In genomic region chr13:36848228-36848982, GRCh38 we compare ENCODE assay signal across 8 cellular contexts. TPM values are rescaled to one million over a fixed set of nuclear protein-coding genes. Genes with fewer than 3 reads are reported as not detected.
DNase-seq lines count a peak whose midpoint lies in the region; ATAC-seq and TF ChIP-seq lines count a peak whose summit lies in the region.

No MANE protein-coding gene starts in this region.

- no peaks in the 10 kb centered on the region for H3K9me3 Mint-ChIP-seq in activated naive CD8-positive, alpha-beta T cell treated with anti-CD3 and anti-CD28 coated beads, Interleukin-2, amount 50 U/mL, for 24 hours
- no peaks in the 10 kb centered on the region for H3K9me3 Mint-ChIP-seq in osteocyte (ENCODE audit: unreplicated experiment)

- H3K36me3 Mint-ChIP-seq in activated naive CD8-positive, alpha-beta T cell treated with anti-CD3 and anti-CD28 coated beads, Interleukin-2, amount 50 U/mL, for 24 hours (ENCODE audit: low read depth): no peaks in the 10 kb centered on the region
- H3K36me3 Mint-ChIP-seq in osteocyte (ENCODE audit: unreplicated experiment): peaks cover 2% of the 10 kb centered on the region

- ATAC-seq in HG03354 (IDR thresholded peaks at IDR 0.05; ENCODE audit: poor library complexity, severe bottlenecking, unreplicated experiment) (peak; percentile 60), GM19324 (IDR thresholded peaks at IDR 0.05; ENCODE audit: low FRiP score, unreplicated experiment) (no peak)
- peak; percentile 61 for ATAC-seq in activated naive CD8-positive, alpha-beta T cell treated with anti-CD3 and anti-CD28 coated beads, Interleukin-2, amount 50 U/mL, for 24 hours

- H3K4me3 Mint-ChIP-seq in activated naive CD8-positive, alpha-beta T cell treated with anti-CD3 and anti-CD28 coated beads, Interleukin-2, amount 50 U/mL, for 24 hours: no peak overlapping the region
- H3K4me3 Mint-ChIP-seq in osteocyte (ENCODE audit: unreplicated experiment): no peak overlapping the region

- H3K27me3 Mint-ChIP-seq in activated naive CD8-positive, alpha-beta T cell treated with anti-CD3 and anti-CD28 coated beads, Interleukin-2, amount 50 U/mL, for 24 hours: peaks cover 7% of the 10 kb centered on the region
- no peaks in the 10 kb centered on the region for H3K27me3 Mint-ChIP-seq in osteocyte (ENCODE audit: unreplicated experiment)

- H3K4me1 Mint-ChIP-seq in activated naive CD8-positive, alpha-beta T cell treated with anti-CD3 and anti-CD28 coated beads, Interleukin-2, amount 50 U/mL, for 24 hours: no peaks in the 10 kb centered on the region
- H3K4me1 Mint-ChIP-seq in osteocyte (ENCODE audit: unreplicated experiment): no peaks in the 10 kb centered on the region

- H3K27ac Mint-ChIP-seq in activated naive CD8-positive, alpha-beta T cell treated with anti-CD3 and anti-CD28 coated beads, Interleukin-2, amount 50 U/mL, for 24 hours: no peak overlapping the region
- H3K27ac Mint-ChIP-seq in osteocyte (ENCODE audit: unreplicated experiment): no peak overlapping the region

- DNase-seq in NCI-H2227 (lab: John Stamatoyannopoulos, UW; ENCODE audit: unreplicated experiment) (peak; percentile 20), NCI-H2227 treated with DMSO at 0.1 percent for 48 hours (lab: John Stamatoyannopoulos, UW) (no peak), osteocyte (ENCODE audit: extremely low spot score, unreplicated experiment) (no peak), activated gamma-delta T cell (lab: John Stamatoyannopoulos, UW) (no peak)
- peak; percentile 12 for DNase-seq in activated naive CD8-positive, alpha-beta T cell treated with anti-CD3 and anti-CD28 coated beads, Interleukin-2, amount 50 U/mL, for 24 hours
- no peak for DNase-seq in stimulated activated CD4-positive, alpha-beta T cell treated with anti-CD3 and anti-CD28 coated beads, Interleukin-4, amount 100 ng/mL, for 24 hours

- TF ChIP-seq CTCF in osteocyte (IDR thresholded peaks at IDR 0.05): peak; percentile 10

RNA-seq across cellular contexts. Expression of gene RFXAP, which starts 29.4 kb away (rescaled TPM):
- total RNA-seq in osteocyte: 4.9 and 9.4 TPM in 2 replicates

Comparison
In these comparisons a context has a peak if more than half of its experiments do, and no peak if none do; other contexts are left out.
1. DNase-seq: peak in NCI-H2227 (single experiment) and activated naive CD8-positive, alpha-beta T cell treated with anti-CD3 and anti-CD28 coated beads, Interleukin-2, amount 50 U/mL, for 24 hours (single experiment); none in NCI-H2227 treated with DMSO at 0.1 percent for 48 hours (single experiment), osteocyte (single experiment), stimulated activated CD4-positive, alpha-beta T cell treated with anti-CD3 and anti-CD28 coated beads, Interleukin-4, amount 100 ng/mL, for 24 hours (single experiment) and activated gamma-delta T cell (single experiment).